ENCODE assay signal across 13 cellular contexts in genomic region chr7:42272793-42273665, GRCh38. TPM values are rescaled to one million over a fixed set of nuclear protein-coding genes. Genes with fewer than 3 reads are reported as not detected.
DNase-seq lines count a peak whose midpoint lies in the region; ATAC-seq, FAIRE-seq and TF ChIP-seq lines count a peak whose summit lies in the region.
"Had no signal": no experiment of that assay in that cellular context is flagged by ENCODE, and none has a peak within 500 bp of the region (broad histone marks: within the 10 kb centered on the region; RNA-seq: fewer than 3 reads in every experiment).

No MANE protein-coding gene starts in this region.

- H3K27ac ChIP-seq in astrocyte (ENCODE audit: low read depth, low read length) (no peak overlapping the region), tibial nerve (no peak overlapping the region)

- no peak overlapping the region for H3K4me2 ChIP-seq in astrocyte (ENCODE audit: low read length)

- no peaks in the 10 kb centered on the region for H3K36me3 Mint-ChIP-seq in astrocyte (ENCODE audit: low read depth, unreplicated experiment)
- no peaks in the 10 kb centered on the region for H3K36me3 Mint-ChIP-seq in activated CD4-positive, alpha-beta memory T cell treated with anti-CD3 and anti-CD28 coated beads, Interleukin-2, amount 10 ng/mL, durations not matched to agents 7 days and 5 days (ENCODE audit: low read depth)
- H3K36me3 Mint-ChIP-seq: T-cell had no signal

- no peaks in the 10 kb centered on the region for H3K79me2 ChIP-seq in astrocyte (ENCODE audit: insufficient read depth, low read length)

- H3K36me3 ChIP-seq in astrocyte (ENCODE audit: insufficient read depth, low read length) = no peaks in the 10 kb centered on the region
- H3K36me3 ChIP-seq in kidney epithelial cell (ENCODE audit: control insufficient read depth, insufficient read depth, low read length) = no peaks in the 10 kb centered on the region
- H3K36me3 ChIP-seq in tibial nerve = no peaks in the 10 kb centered on the region

- H3K4me1 Mint-ChIP-seq in astrocyte (ENCODE audit: low read depth, unreplicated experiment) = peaks cover 7% of the 10 kb centered on the region
- H3K4me1 Mint-ChIP-seq in activated CD4-positive, alpha-beta memory T cell treated with anti-CD3 and anti-CD28 coated beads, Interleukin-2, amount 10 ng/mL, durations not matched to agents 7 days and 5 days = no peaks in the 10 kb centered on the region

- no peaks in the 10 kb centered on the region for H3K4me1 ChIP-seq in astrocyte (ENCODE audit: insufficient read depth, low read length)
- no peaks in the 10 kb centered on the region for H3K4me1 ChIP-seq in tibial nerve

- ATAC-seq in HG02884 (IDR thresholded peaks at IDR 0.05; ENCODE audit: unreplicated experiment) = no peak
- ATAC-seq: T-cell had no signal

- H2AFZ ChIP-seq in astrocyte (ENCODE audit: low read depth, low read length) = no peak overlapping the region

- TF ChIP-seq EP300 in tibial nerve (IDR thresholded peaks at IDR 0.05) = no peak

- H3K27ac Mint-ChIP-seq in astrocyte (ENCODE audit: unreplicated experiment) = no peak overlapping the region
- H3K27ac Mint-ChIP-seq in activated CD4-positive, alpha-beta memory T cell treated with anti-CD3 and anti-CD28 coated beads, Interleukin-2, amount 10 ng/mL, durations not matched to agents 7 days and 5 days = no peak overlapping the region
- H3K27ac Mint-ChIP-seq: activated T-helper 2 cell treated with anti-CD3 and anti-CD28 coated beads, Interferon-gamma antibody, Interleukin-2, Interleukin-4, amounts not matched to agents 10 μg/mL and 5 μg/mL and 100 μg/mL, durations not matched to agents 14 hours and 24 hours and 36 hours; T-cell had no signal

- CTCF ChIA-PET in activated CD4-positive, alpha-beta memory T cell treated with anti-CD3 and anti-CD28 coated beads, Interleukin-2, amount 10 ng/mL, durations not matched to agents 7 days and 5 days (lab: Charles Lee) = no interaction called here

- H3K9me3 Mint-ChIP-seq in astrocyte (ENCODE audit: unreplicated experiment) = no peaks in the 10 kb centered on the region
- no peaks in the 10 kb centered on the region for H3K9me3 Mint-ChIP-seq in activated CD4-positive, alpha-beta memory T cell treated with anti-CD3 and anti-CD28 coated beads, Interleukin-2, amount 10 ng/mL, durations not matched to agents 7 days and 5 days
- H3K9me3 Mint-ChIP-seq: activated T-helper 2 cell treated with anti-CD3 and anti-CD28 coated beads, Interferon-gamma antibody, Interleukin-2, Interleukin-4, amounts not matched to agents 10 μg/mL and 5 μg/mL and 100 μg/mL, durations not matched to agents 14 hours and 24 hours and 36 hours had no signal

- FAIRE-seq in astrocyte (lab: Jason Lieb, UNC) = peak; percentile 82
- FAIRE-seq: endometrium had no signal

- POLR2A ChIA-PET in activated CD4-positive, alpha-beta memory T cell treated with anti-CD3 and anti-CD28 coated beads, Interleukin-2, amount 10 ng/mL, durations not matched to agents 7 days and 5 days (lab: Charles Lee) = no interaction called here

- no peaks in the 10 kb centered on the region for H4K20me1 ChIP-seq in astrocyte (ENCODE audit: insufficient read depth, low read length)

- 67 to 73% methylated on average over 3 of the region's 3 CpGs for WGBS in tibial nerve, 2 donors

- H3K27me3 Mint-ChIP-seq in astrocyte (ENCODE audit: low read depth, unreplicated experiment) = no peaks in the 10 kb centered on the region
- H3K27me3 Mint-ChIP-seq in activated CD4-positive, alpha-beta memory T cell treated with anti-CD3 and anti-CD28 coated beads, Interleukin-2, amount 10 ng/mL, durations not matched to agents 7 days and 5 days = no peaks in the 10 kb centered on the region

- no peak for TF ChIP-seq POLR2A in tibial nerve (IDR thresholded peaks at IDR 0.05)

- DNase-seq in AG09319 (ENCODE audit: extremely low read depth, low read depth) (no peak), HS-5 (ENCODE audit: low read depth) (peak; percentile 58), astrocyte (ENCODE audit: low read depth) (peak; percentile 19), kidney epithelial cell (ENCODE audit: low read depth) (no peak), NCI-H1694 treated with DMSO at 0.1 percent for 48 hours (lab: John Stamatoyannopoulos, UW) (no peak), tibial nerve (ENCODE audit: low spot score in 2 of 2) (no peak)
- DNase-seq in activated CD4-positive, alpha-beta memory T cell treated with anti-CD3 and anti-CD28 coated beads, Interleukin-2, amount 10 ng/mL, durations not matched to agents 7 days and 5 days = no peak
- DNase-seq: NCI-H187 treated with DMSO at 0.1 percent for 48 hours, T-cell had no signal

- H3K9ac ChIP-seq in astrocyte (ENCODE audit: low read length) = no peak overlapping the region

- H3K9me3 ChIP-seq in astrocyte (ENCODE audit: insufficient read depth, low read depth, low read length) (no peaks in the 10 kb centered on the region), tibial nerve (no peaks in the 10 kb centered on the region)

- H3K4me3 Mint-ChIP-seq in astrocyte (ENCODE audit: unreplicated experiment) = no peak overlapping the region
- no peak overlapping the region for H3K4me3 Mint-ChIP-seq in activated CD4-positive, alpha-beta memory T cell treated with anti-CD3 and anti-CD28 coated beads, Interleukin-2, amount 10 ng/mL, durations not matched to agents 7 days and 5 days
- H3K4me3 Mint-ChIP-seq: T-cell had no signal

- H3K4me3 ChIP-seq in astrocyte (ENCODE audit: insufficient read depth, low read depth, low read length) (no peak overlapping the region), kidney epithelial cell (ENCODE audit: low read depth, low read length) (no peak overlapping the region), tibial nerve (no peak overlapping the region)

- TF ChIP-seq CTCF in AG09319 (IDR thresholded peaks at IDR 0.05; ENCODE audit: low read depth, low read length) (peak; percentile 58), astrocyte (IDR thresholded peaks at IDR 0.05; ENCODE audit: insufficient read depth, low read depth, low read length) (peak; percentile 20), kidney epithelial cell (IDR thresholded peaks at IDR 0.05; ENCODE audit: insufficient read depth, low read length, poor library complexity, severe bottlenecking) (peak; percentile 59), tibial nerve (IDR thresholded peaks at IDR 0.05) (peak in 1 of 5 experiments; percentile 10)

- H3K27me3 ChIP-seq in astrocyte (ENCODE audit: insufficient read depth, low read length) = peaks cover 3% of the 10 kb centered on the region
- H3K27me3 ChIP-seq in kidney epithelial cell (ENCODE audit: control insufficient read depth, insufficient read depth, low read length) = no peaks in the 10 kb centered on the region
- H3K27me3 ChIP-seq in tibial nerve = no peaks in the 10 kb centered on the region

RNA-seq across cellular contexts. Expression of gene GLI3, which starts 36.0 kb away (rescaled TPM):
- 22.1 and 27.7 TPM in 2 replicates for total RNA-seq in astrocyte
- 6.2 and 7.3 TPM in 2 replicates for total RNA-seq in kidney epithelial cell
- not detected for total RNA-seq in activated CD4-positive, alpha-beta memory T cell treated with anti-CD3 and anti-CD28 coated beads, Interleukin-2, amount 10 ng/mL, durations not matched to agents 7 days and 5 days
- total RNA-seq in tibial nerve = 10 to 100 TPM in 1 of 4 donors, 1 to 10 TPM in 3; 8.6 to 12.6 (median 8.7) TPM
- total RNA-seq: activated T-helper 2 cell treated with anti-CD3 and anti-CD28 coated beads, Interferon-gamma antibody, Interleukin-2, Interleukin-4, amounts not matched to agents 10 μg/mL and 5 μg/mL and 100 μg/mL, durations not matched to agents 14 hours and 24 hours and 36 hours; G401 had no signal

Comparison
In these comparisons a context has a peak if more than half of its experiments do, and no peak if none do; other contexts are left out.
1. DNase-seq: peak in HS-5 (single experiment) and astrocyte (single experiment); none in AG09319 (single experiment), kidney epithelial cell (single experiment), NCI-H1694 treated with DMSO at 0.1 percent for 48 hours (single experiment), activated CD4-positive, alpha-beta memory T cell treated with anti-CD3 and anti-CD28 coated beads, Interleukin-2, amount 10 ng/mL, durations not matched to agents 7 days and 5 days (single experiment) and tibial nerve (0 of 2).